In the genomic region with DNA sequence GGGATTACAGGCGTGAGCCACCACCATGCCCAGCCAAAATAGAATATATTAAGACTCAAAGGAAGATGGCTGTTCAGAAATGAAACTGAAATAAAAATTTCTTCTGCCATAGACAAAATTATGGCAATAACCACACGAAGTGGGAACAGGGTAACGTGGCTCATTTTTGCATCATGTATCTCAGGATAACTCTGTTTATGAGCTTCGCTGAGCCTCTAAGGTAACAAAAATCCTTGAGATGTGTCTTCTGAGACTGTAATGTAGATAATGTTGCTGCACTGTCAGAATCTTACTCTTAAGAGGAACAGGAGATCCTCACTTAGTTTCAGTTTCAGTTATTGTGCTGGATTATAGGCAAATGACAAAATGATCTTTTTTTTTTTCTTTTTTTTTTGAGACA, we compare ENCODE assay signal across 9 cellular contexts.
DNase-seq lines count a peak whose midpoint lies in the region; ATAC-seq, FAIRE-seq and TF ChIP-seq lines count a peak whose summit lies in the region.
"Had no signal": no experiment of that assay in that cellular context is flagged by ENCODE, and none has a peak within 500 bp of the region (broad histone marks: within the 10 kb centered on the region; RNA-seq: fewer than 3 reads in every experiment).

No MANE protein-coding gene starts in this region.

- H3K9me3 ChIP-seq in small intestine (ENCODE audit: control insufficient read depth, low read depth) (no peaks in the 10 kb centered on the region), adrenal gland (replicated peaks in 1 of 3) (no peaks in the 10 kb centered on the region)

- H3K27me3 ChIP-seq in small intestine (ENCODE audit: control insufficient read depth in 2 of 2, insufficient read depth in 2 of 2, low read length in 2 of 2) (no peaks in the 10 kb centered on the region), adrenal gland (no peaks in the 10 kb centered on the region)

- H3K9me3 Mint-ChIP-seq in type B pancreatic cell: no peaks in the 10 kb centered on the region

- no peaks in the 10 kb centered on the region for H3K36me3 Mint-ChIP-seq in type B pancreatic cell

- H3K4me3 Mint-ChIP-seq in type B pancreatic cell: no peak overlapping the region

- H3K4me1 Mint-ChIP-seq in type B pancreatic cell (ENCODE audit: unreplicated experiment): peaks cover 23% of the 10 kb centered on the region

- no peak for TF ChIP-seq POLR2A in adrenal gland (IDR thresholded peaks at IDR 0.05)

- WGBS in small intestine, 3 donors: 51 to 64% (median 57%) methylated on average over 4 of the region's 4 CpGs
- 58 to 69% (median 68%) methylated on average over 4 of the region's 4 CpGs for whole genome bisulfite sequencing in adrenal gland, 4 donors

- intact Hi-C loops in adrenal gland (cut with DNase I): no loop called here

- H3K27ac ChIP-seq in small intestine (ENCODE audit: low read depth in 1 of 2, low read length in 1 of 2): peak overlapping the region in 1 of 2 donors; percentile 69
- H3K27ac ChIP-seq in adrenal gland: no peak overlapping the region

- FAIRE-seq in small intestine (lab: Jason Lieb, UNC): no peak

- DNase-seq in SIG-M5 treated with dmso at 0.1 percent for 504 hours (lab: John Stamatoyannopoulos, UW; ENCODE audit: unreplicated experiment): peak; percentile 48
- DNase-seq in SIG-M5 (lab: John Stamatoyannopoulos, UW): no peak
- DNase-seq in NOMO-1 treated with DMSO at 0.1 percent for 48 hours (lab: John Stamatoyannopoulos, UW; ENCODE audit: unreplicated experiment): peak; percentile 88
- DNase-seq in small intestine: peak; percentile 7
- DNase-seq in type B pancreatic cell (ENCODE audit: extremely low spot score, unreplicated experiment): no peak
- DNase-seq in activated CD8-positive, alpha-beta memory T cell treated with anti-CD3 and anti-CD28 coated beads, Interleukin-2, amount 50 U/mL, for 48 hours: no peak
- no peak for DNase-seq in adrenal gland
- DNase-seq: KBM-7 had no signal

- peak; percentile 88 for ATAC-seq in HG02798 (IDR thresholded peaks at IDR 0.05; ENCODE audit: poor library complexity, unreplicated experiment)

- no peaks in the 10 kb centered on the region for H3K27me3 Mint-ChIP-seq in type B pancreatic cell

- no peak overlapping the region for H3K27ac Mint-ChIP-seq in type B pancreatic cell

- no peaks in the 10 kb centered on the region for H3K36me3 ChIP-seq in small intestine (ENCODE audit: control insufficient read depth in 2 of 2, insufficient read depth in 2 of 2, low read length in 2 of 2)
- no peaks in the 10 kb centered on the region for H3K36me3 ChIP-seq in adrenal gland (replicated peaks in 1 of 2)

- H3K4me3 ChIP-seq in small intestine (ENCODE audit: low read depth in 1 of 2, low read length in 2 of 2) (no peak overlapping the region), adrenal gland (peak overlapping the region in 1 of 4 donors; percentile 45)

- no peaks in the 10 kb centered on the region for H3K4me1 ChIP-seq in small intestine (ENCODE audit: control insufficient read depth in 2 of 2, insufficient read depth in 1 of 2, low read depth in 1 of 2, low read length in 1 of 2)
- peaks cover 0 to 15% of the 10 kb centered on the region in 2 donors for H3K4me1 ChIP-seq in adrenal gland (replicated peaks in 1 of 2)

- TF ChIP-seq CTCF in type B pancreatic cell (conservative IDR thresholded peaks at IDR 0.05): no peak
- no peak for TF ChIP-seq CTCF in adrenal gland (IDR thresholded peaks at IDR 0.05)

Comparison
In these comparisons a context has a peak if more than half of its experiments do, and no peak if none do; other contexts are left out.
1. DNase-seq: peak in SIG-M5 treated with dmso at 0.1 percent for 504 hours (single experiment), NOMO-1 treated with DMSO at 0.1 percent for 48 hours (single experiment) and small intestine (single experiment); none in SIG-M5 (single experiment), type B pancreatic cell (single experiment), activated CD8-positive, alpha-beta memory T cell treated with anti-CD3 and anti-CD28 coated beads, Interleukin-2, amount 50 U/mL, for 48 hours (single experiment) and adrenal gland (0 of 7).